Comparison of ENCODE assay signal across 24 cellular contexts in genomic region chr20:32986331-32986966, GRCh38. TPM values are rescaled to one million over a fixed set of nuclear protein-coding genes. Genes with fewer than 3 reads are reported as not detected.
"Had no signal": no experiment of that assay in that cellular context is flagged by ENCODE, and none has a peak within 500 bp of the region (broad histone marks: within the 10 kb centered on the region; RNA-seq: fewer than 3 reads in every experiment).

No MANE protein-coding gene starts in this region.

- H3K4me3 Mint-ChIP-seq: activated CD4-positive, alpha-beta T cell treated with anti-CD3 and anti-CD28 coated beads, Interleukin-2, amount 10 ng/mL, durations not matched to agents 7 days and 5 days; activated naive CD4-positive, alpha-beta T cell treated with anti-CD3 and anti-CD28 coated beads, Interleukin-2, amount 50 U/mL, for 24 hours; naive B cell had no signal

- H3K27me3 Mint-ChIP-seq: activated CD4-positive, alpha-beta T cell treated with anti-CD3 and anti-CD28 coated beads, Interleukin-2, amount 10 ng/mL, durations not matched to agents 7 days and 5 days; activated naive CD4-positive, alpha-beta T cell treated with anti-CD3 and anti-CD28 coated beads, Interleukin-2, amount 50 U/mL, for 24 hours; naive B cell had no signal

- DNase-seq: activated CD4-positive, alpha-beta T cell treated with anti-CD3 and anti-CD28 coated beads, Interleukin-2, amount 10 ng/mL, durations not matched to agents 7 days and 5 days; activated CD4-positive, CD25-positive, alpha-beta regulatory T cell treated with anti-CD3 and anti-CD28 coated beads, Interleukin-2, amount 50 U/mL, for 72 hours; activated T-cell treated with anti-CD3 and anti-CD28 coated beads, Interleukin-2, amount 50 U/mL, for 1 hour; body of pancreas; left ventricle myocardium superior; mammary epithelial cell; naive B cell; stimulated activated CD4-positive, alpha-beta T cell treated with anti-CD3 and anti-CD28 coated beads, Interleukin-12 subunit alpha, Interleukin-12 subunit beta, amount 100 ng/mL, for 4 hours; stimulated activated CD4-positive, alpha-beta T cell treated with anti-CD3 and anti-CD28 coated beads, Interleukin-4, amount 100 ng/mL, for 4 hours; T-helper 1 cell; transverse colon; WERI-Rb-1 had no signal

- H3K27ac Mint-ChIP-seq: activated CD4-positive, alpha-beta T cell treated with anti-CD3 and anti-CD28 coated beads, Interleukin-2, amount 10 ng/mL, durations not matched to agents 7 days and 5 days; activated naive CD4-positive, alpha-beta T cell treated with anti-CD3 and anti-CD28 coated beads, Interleukin-2, amount 50 U/mL, for 24 hours; activated T-helper 2 cell treated with anti-CD3 and anti-CD28 coated beads, Interferon-gamma antibody, Interleukin-2, Interleukin-4, amounts not matched to agents 10 μg/mL and 5 μg/mL and 100 μg/mL, durations not matched to agents 14 hours and 24 hours and 36 hours had no signal

- H3K36me3 Mint-ChIP-seq: activated naive CD4-positive, alpha-beta T cell treated with anti-CD3 and anti-CD28 coated beads, Interleukin-2, amount 50 U/mL, for 24 hours; naive B cell had no signal

- ATAC-seq: body of pancreas, heart left ventricle, left ventricle myocardium superior had no signal

- H3K9me3 Mint-ChIP-seq: activated CD4-positive, alpha-beta T cell treated with anti-CD3 and anti-CD28 coated beads, Interleukin-2, amount 10 ng/mL, durations not matched to agents 7 days and 5 days; activated naive CD4-positive, alpha-beta T cell treated with anti-CD3 and anti-CD28 coated beads, Interleukin-2, amount 50 U/mL, for 24 hours; activated T-helper 2 cell treated with anti-CD3 and anti-CD28 coated beads, Interferon-gamma antibody, Interleukin-2, Interleukin-4, amounts not matched to agents 10 μg/mL and 5 μg/mL and 100 μg/mL, durations not matched to agents 14 hours and 24 hours and 36 hours; naive B cell had no signal

RNA-seq across cellular contexts. Expression of gene SUN5, which starts 17.8 kb away (rescaled TPM):
- total RNA-seq: activated CD4-positive, alpha-beta T cell treated with anti-CD3 and anti-CD28 coated beads, Interleukin-2, amount 10 ng/mL, durations not matched to agents 7 days and 5 days; activated T-helper 2 cell treated with anti-CD3 and anti-CD28 coated beads, Interferon-gamma antibody, Interleukin-2, Interleukin-4, amounts not matched to agents 10 μg/mL and 5 μg/mL and 100 μg/mL, durations not matched to agents 14 hours and 24 hours and 36 hours; body of pancreas; cardiac muscle cell; cerebellum; epithelial cell of proximal tubule; fibroblast of villous mesenchyme; heart left ventricle; left ventricle myocardium superior; mammary epithelial cell; mucosa of gallbladder; osteocyte; right atrium auricular region; temporal lobe; transverse colon had no signal

RNA-seq across cellular contexts. Expression of gene BPIFB2, which starts 21.1 kb away (rescaled TPM):
- total RNA-seq: activated CD4-positive, alpha-beta T cell treated with anti-CD3 and anti-CD28 coated beads, Interleukin-2, amount 10 ng/mL, durations not matched to agents 7 days and 5 days; activated T-helper 2 cell treated with anti-CD3 and anti-CD28 coated beads, Interferon-gamma antibody, Interleukin-2, Interleukin-4, amounts not matched to agents 10 μg/mL and 5 μg/mL and 100 μg/mL, durations not matched to agents 14 hours and 24 hours and 36 hours; body of pancreas; cardiac muscle cell; cerebellum; epithelial cell of proximal tubule; fibroblast of villous mesenchyme; heart left ventricle; left ventricle myocardium superior; mammary epithelial cell; osteocyte; right atrium auricular region; temporal lobe; transverse colon had no signal

RNA-seq across cellular contexts. Expression of gene BPIFB6, which starts 45.0 kb away (rescaled TPM):
- total RNA-seq: activated CD4-positive, alpha-beta T cell treated with anti-CD3 and anti-CD28 coated beads, Interleukin-2, amount 10 ng/mL, durations not matched to agents 7 days and 5 days; activated T-helper 2 cell treated with anti-CD3 and anti-CD28 coated beads, Interferon-gamma antibody, Interleukin-2, Interleukin-4, amounts not matched to agents 10 μg/mL and 5 μg/mL and 100 μg/mL, durations not matched to agents 14 hours and 24 hours and 36 hours; body of pancreas; cardiac muscle cell; cerebellum; epithelial cell of proximal tubule; fibroblast of villous mesenchyme; heart left ventricle; left ventricle myocardium superior; mammary epithelial cell; mucosa of gallbladder; osteocyte; prostate gland; right atrium auricular region; temporal lobe; transverse colon had no signal
